Comparison of ENCODE assay signal across 15 cellular contexts in the genomic region with DNA sequence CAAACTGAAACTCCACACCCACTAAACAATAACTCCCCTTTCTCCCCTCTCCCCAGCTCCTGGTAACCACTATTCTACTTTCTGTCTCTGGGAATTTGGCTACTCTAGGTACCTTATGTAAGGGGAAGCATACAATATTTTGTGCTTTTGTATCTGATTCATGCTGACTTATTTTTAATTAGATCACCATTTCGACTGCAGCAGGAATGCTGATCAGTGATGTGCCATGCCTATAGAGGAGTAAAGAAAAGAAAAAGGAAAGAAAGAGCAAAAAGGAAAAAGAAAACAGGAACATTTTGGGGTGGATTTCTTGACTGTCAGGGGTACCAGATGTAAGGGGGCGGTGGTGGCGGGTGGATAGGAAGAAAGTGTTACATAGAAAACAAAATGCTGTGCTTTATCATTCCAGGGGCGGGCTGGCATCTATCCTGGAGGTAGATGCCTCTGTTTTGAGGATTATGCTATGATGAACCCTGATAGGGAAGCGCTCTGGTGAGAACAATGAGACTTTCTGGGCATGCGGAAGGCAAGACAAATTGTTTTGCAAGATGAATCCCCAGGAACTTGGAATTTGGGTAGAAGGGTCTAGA. TPM values are rescaled to one million over a fixed set of nuclear protein-coding genes. Genes with fewer than 3 reads are reported as not detected.
DNase-seq lines count a peak whose midpoint lies in the region; ATAC-seq and TF ChIP-seq lines count a peak whose summit lies in the region.
"Had no signal": no experiment of that assay in that cellular context is flagged by ENCODE, and none has a peak within 500 bp of the region (broad histone marks: within the 10 kb centered on the region; RNA-seq: fewer than 3 reads in every experiment).

No MANE protein-coding gene starts in this region.

- H3K9me2 ChIP-seq in OCI-LY7 (ENCODE audit: insufficient read depth, low read length), result no peaks in the 10 kb centered on the region

- CTCF ChIA-PET in OCI-LY7 (lab: Charles Lee; ENCODE audit: unreplicated experiment), result no interaction called here

- peak overlapping the region; percentile 46; the same call in 1 of the 2 replicates for H2AFZ ChIP-seq in OCI-LY7 (ENCODE audit: low read length)

- TF ChIP-seq CTCF in OCI-LY7 (conservative IDR thresholded peaks at IDR 0.05; ENCODE audit: low read length), result no peak
- TF ChIP-seq CTCF in mesothelial cell of epicardium (IDR thresholded peaks at IDR 0.05; ENCODE audit: unreplicated experiment), result no peak

- peak overlapping the region; percentile 88 for H3K27ac Mint-ChIP-seq in mesothelial cell of epicardium

- peak overlapping the region; percentile 15 for H3K4me3 Mint-ChIP-seq in mesothelial cell of epicardium
- H3K4me3 Mint-ChIP-seq: naive thymus-derived CD4-positive, alpha-beta T cell had no signal

- DNase-seq in OCI-LY7 (ENCODE audit: low spot score), result no peak
- DNase-seq in mesothelial cell of epicardium (ENCODE audit: low spot score in 2 of 2, unreplicated experiment in 2 of 2), result no peak
- DNase-seq in superior temporal gyrus (ENCODE audit: extremely low spot score), result peak; percentile 43
- DNase-seq in NCI-H1092 treated with DMSO at 0.1 percent for 48 hours (lab: John Stamatoyannopoulos, UW), result no peak
- DNase-seq: activated CD4-positive, CD25-positive, alpha-beta regulatory T cell; GOT3; kidney glomerular epithelial cell; naive thymus-derived CD4-positive, alpha-beta T cell; NCI-H1092; stimulated activated CD4-positive, alpha-beta T cell treated with anti-CD3 and anti-CD28 coated beads, Interleukin-4, amount 100 ng/mL, for 4 hours had no signal

- BruUV-seq in OCI-LY7 (replicated peaks; lab: Mats Ljungman, UMichigan), result no TSS peak

- peak overlapping the region; percentile 43 for H3K4me2 ChIP-seq in OCI-LY7 (ENCODE audit: low read length)

- intact Hi-C loops in OCI-LY7 (cut with micrococcal nuclease; ENCODE audit: unreplicated experiment), result no loop called here

- no peaks in the 10 kb centered on the region for H3K9me3 ChIP-seq in OCI-LY7 (ENCODE audit: low read length)

- no peaks in the 10 kb centered on the region for H3K27me3 Mint-ChIP-seq in mesothelial cell of epicardium (ENCODE audit: low read depth)

- peaks cover 80% of the 10 kb centered on the region for H3K4me1 Mint-ChIP-seq in mesothelial cell of epicardium

- no peaks in the 10 kb centered on the region for H3K36me3 ChIP-seq in OCI-LY7 (ENCODE audit: insufficient read depth, low read length)

- H3K9me3 Mint-ChIP-seq in mesothelial cell of epicardium, result no peaks in the 10 kb centered on the region
- H3K9me3 Mint-ChIP-seq: naive thymus-derived CD4-positive, alpha-beta T cell had no signal

- no peaks in the 10 kb centered on the region for H3K36me3 Mint-ChIP-seq in mesothelial cell of epicardium
- H3K36me3 Mint-ChIP-seq: naive thymus-derived CD4-positive, alpha-beta T cell had no signal

- H3K4me1 ChIP-seq in OCI-LY7 (ENCODE audit: insufficient read depth, low read length, poor library complexity, severe bottlenecking), result peaks cover 80% of the 10 kb centered on the region

- H3K27ac ChIP-seq in OCI-LY7 (ENCODE audit: low read depth, low read length, poor library complexity, severe bottlenecking) (no peak overlapping the region), cingulate gyrus (ENCODE audit: low read depth, low read length) (peak overlapping the region; percentile 75)

- H3K79me2 ChIP-seq in OCI-LY7 (ENCODE audit: insufficient read depth, low read depth, low read length), result no peaks in the 10 kb centered on the region

- H3K4me3 ChIP-seq in OCI-LY7 (ENCODE audit: low read depth, low read length, poor library complexity, severe bottlenecking), result no peak overlapping the region

- ATAC-seq in GM21390 (IDR thresholded peaks at IDR 0.05; ENCODE audit: unreplicated experiment) (no peak), HG03439 (IDR thresholded peaks at IDR 0.05; ENCODE audit: unreplicated experiment) (no peak), HG02981 (IDR thresholded peaks at IDR 0.05; ENCODE audit: unreplicated experiment) (no peak)
- ATAC-seq: naive thymus-derived CD4-positive, alpha-beta T cell; right cardiac atrium had no signal

- H4K20me1 ChIP-seq in OCI-LY7 (ENCODE audit: insufficient read depth, low read length), result no peaks in the 10 kb centered on the region

- POLR2A ChIA-PET in OCI-LY7 (lab: Charles Lee), result interaction anchor here (0.6 to 2.0 kb wide), 3 partner anchors 11 to 1139 kb away, joined by 4 to 7 read pairs (median 4); partner anchors contain the start of gene CTDSP2

RNA-seq across cellular contexts. Expression of gene CTDSP2, which starts 45.2 kb away (rescaled TPM):
- total RNA-seq in OCI-LY7 (2014; rRNA removed; shearing (Covaris generic)), result 38.8 and 44.2 TPM in 2 replicates
- total RNA-seq in OCI-LY7 (2022), result 118 and 145 TPM in 2 replicates
- 210 to 218 TPM (median 216 TPM) in 3 replicates for total RNA-seq in mesothelial cell of epicardium

RNA-seq across cellular contexts. Expression of gene ATP23, which starts 49.6 kb away (rescaled TPM):
- total RNA-seq in OCI-LY7 (2014; rRNA removed; shearing (Covaris generic)), result 42.9 and 51.3 TPM in 2 replicates
- total RNA-seq in OCI-LY7 (2022) (27.5 and 31.7 TPM in 2 replicates), mesothelial cell of epicardium (4.5 to 5.5 TPM (median 4.8 TPM) in 3 replicates)
